ENCODE assay signal across 8 cellular contexts in the genomic region with DNA sequence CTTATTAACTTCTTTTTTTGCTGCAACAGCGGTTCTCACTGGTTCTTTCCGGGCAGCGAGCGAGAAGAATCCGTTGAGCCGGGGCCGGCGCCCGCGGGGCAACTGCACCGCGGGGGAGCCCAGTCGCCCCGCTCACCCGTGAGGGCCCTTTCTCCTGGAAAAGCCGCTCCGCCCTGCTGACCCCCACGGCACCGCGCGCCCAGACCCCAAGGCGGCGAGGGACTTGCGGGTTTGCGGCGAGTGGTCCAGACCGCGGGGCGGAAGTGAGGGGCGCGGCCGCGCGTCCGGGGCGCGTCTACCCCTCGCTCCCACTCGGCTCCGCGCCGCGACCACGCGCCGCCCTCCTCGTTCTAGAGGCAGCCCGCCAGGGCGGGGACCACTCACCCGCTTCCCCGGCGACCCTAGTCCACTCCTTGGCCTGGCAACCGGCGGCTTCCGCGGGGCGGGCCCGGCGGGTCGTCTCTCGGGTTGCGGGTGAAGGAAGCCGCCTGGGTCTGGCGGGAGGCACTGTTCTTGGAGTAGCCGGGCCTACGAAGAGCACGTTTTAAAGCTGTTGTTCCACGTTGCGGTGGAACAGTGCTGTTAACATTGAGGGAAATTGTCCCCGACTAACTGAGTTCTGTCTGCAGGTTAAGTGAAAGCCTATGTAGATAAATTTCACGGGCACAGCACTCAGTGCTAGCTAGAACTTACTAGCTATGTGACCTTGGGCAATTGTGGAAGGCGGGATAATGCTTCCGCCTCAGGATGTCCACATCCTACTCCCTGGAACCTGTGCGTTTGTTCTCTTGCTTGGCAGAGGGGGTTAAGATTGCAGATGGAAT. TPM values are rescaled to one million over a fixed set of nuclear protein-coding genes. Genes with fewer than 3 reads are reported as not detected.
DNase-seq lines count a peak whose midpoint lies in the region; ATAC-seq and TF ChIP-seq lines count a peak whose summit lies in the region.

TSS of gene NEK3 (minus strand) at position 439 of the 824 bp plus-strand sequence. CDS start 3,406 bp downstream, outside the sequence.

- H3K4me3 ChIP-seq in endodermal cell (ENCODE audit: low read length) = peak within 1 kb of the TSS; percentile 89

- WGBS in endodermal cell (ENCODE audit: insufficient coverage in 1 of 2, insufficient read length in 1 of 2), 2 experiments = 6 to 10% methylated on average over 42 to 74 of the region's 74 CpGs

- peak within 1 kb of the TSS; percentile 84 for H3K4me3 Mint-ChIP-seq in endodermal cell
- H3K4me3 Mint-ChIP-seq in memory B cell = peak within 1 kb of the TSS; percentile 87

- H3K27ac Mint-ChIP-seq in endodermal cell (peak within 1 kb of the TSS; percentile 85), memory B cell (peak within 1 kb of the TSS; percentile 75)

- no peaks in the 10 kb centered on the region for H3K27me3 ChIP-seq in endodermal cell (ENCODE audit: control insufficient read depth, insufficient read depth, low read length, poor library complexity, severe bottlenecking)

- ATAC-seq in GM19035 (IDR thresholded peaks at IDR 0.05; ENCODE audit: unreplicated experiment) (peak; percentile 83), HG03196 (IDR thresholded peaks at IDR 0.05; ENCODE audit: unreplicated experiment) (peak; percentile 63), memory B cell (ENCODE audit: low read depth) (peak; percentile 84)

- peak within 1 kb of the TSS; percentile 33 for H3K27ac ChIP-seq in endodermal cell (ENCODE audit: low read depth, low read length)

- peak within 1 kb of the TSS; percentile 54 for H3K9ac ChIP-seq in endodermal cell (ENCODE audit: extremely low read depth, low read length, poor library complexity, severe bottlenecking)

- H3K9me3 Mint-ChIP-seq in endodermal cell (peaks cover 5% of the 10 kb centered on the region), memory B cell (no peaks in the 10 kb centered on the region)

- H3K27me3 Mint-ChIP-seq in endodermal cell (ENCODE audit: insufficient read depth) = peaks cover 13% of the 10 kb centered on the region
- peaks cover 2% of the 10 kb centered on the region for H3K27me3 Mint-ChIP-seq in memory B cell

- peaks cover 3% of the 10 kb centered on the region for H3K4me1 ChIP-seq in endodermal cell (ENCODE audit: control insufficient read depth, insufficient read depth, low read length)

- DNase-seq in Ammon's horn (ENCODE audit: low spot score) (peak; percentile 75), NCI-H748 treated with DMSO at 0.1 percent for 48 hours (lab: John Stamatoyannopoulos, UW) (peak; percentile 38), endodermal cell (peak; percentile 89), memory B cell (ENCODE audit: low spot score in 2 of 2) (peak; percentile 35 to 58)
- DNase-seq in activated CD8-positive, alpha-beta memory T cell treated with anti-CD3 and anti-CD28 coated beads for 48 hours (ENCODE audit: low read depth in 2 of 3, low spot score in 2 of 3) = peak; percentile 16 to 27 (median 22)
- peak; percentile 29 for DNase-seq in stimulated activated CD8-positive, alpha-beta memory T cell treated with anti-CD3 and anti-CD28 coated beads, Interleukin-12 subunit alpha, Interleukin-12 subunit beta, amount 100 ng/mL, for 1 hour (ENCODE audit: low read depth)

- H3K4me1 Mint-ChIP-seq in endodermal cell (peaks cover 51% of the 10 kb centered on the region), memory B cell (peaks cover 16% of the 10 kb centered on the region)

- TF ChIP-seq CTCF in endodermal cell (conservative IDR thresholded peaks at IDR 0.05) = no peak

- no peaks in the 10 kb centered on the region for H3K9me3 ChIP-seq in endodermal cell (ENCODE audit: control insufficient read depth, low read length)

- peaks cover 9% of the 10 kb centered on the region for H3K36me3 Mint-ChIP-seq in endodermal cell (ENCODE audit: low read depth)
- H3K36me3 Mint-ChIP-seq in memory B cell = no peaks in the 10 kb centered on the region

- H3K36me3 ChIP-seq in endodermal cell (ENCODE audit: control insufficient read depth, insufficient read depth, low read length) = peaks cover 7% of the 10 kb centered on the region

RNA-seq across cellular contexts. Expression of gene NEK3, which starts in this region (rescaled TPM):
- 10 to 100 TPM; 30.7 to 48.8 TPM for total RNA-seq in endodermal cell
- 38.5 TPM for polyA plus RNA-seq in endodermal cell (2013, experiment 1 of 2)
- 38.2 TPM for polyA plus RNA-seq in endodermal cell (2013, experiment 2 of 2)

Comparison
In these comparisons a context has a peak if more than half of its experiments do, and no peak if none do; other contexts are left out.
1. Peak in every context shown above with its lines: DNase-seq, ATAC-seq, H3K4me3 ChIP-seq and H3K27ac ChIP-seq.
2. DNase-seq: peak in every context shown above with its lines; median percentile 89 in endodermal cell; 75 in Ammon's horn; 46 in memory B cell; 38 in NCI-H748 treated with DMSO at 0.1 percent for 48 hours; 29 in stimulated activated CD8-positive, alpha-beta memory T cell treated with anti-CD3 and anti-CD28 coated beads, Interleukin-12 subunit alpha, Interleukin-12 subunit beta, amount 100 ng/mL, for 1 hour; 22 in activated CD8-positive, alpha-beta memory T cell treated with anti-CD3 and anti-CD28 coated beads for 48 hours.